Comparison of ENCODE assay signal across 11 cellular contexts in the genomic region with DNA sequence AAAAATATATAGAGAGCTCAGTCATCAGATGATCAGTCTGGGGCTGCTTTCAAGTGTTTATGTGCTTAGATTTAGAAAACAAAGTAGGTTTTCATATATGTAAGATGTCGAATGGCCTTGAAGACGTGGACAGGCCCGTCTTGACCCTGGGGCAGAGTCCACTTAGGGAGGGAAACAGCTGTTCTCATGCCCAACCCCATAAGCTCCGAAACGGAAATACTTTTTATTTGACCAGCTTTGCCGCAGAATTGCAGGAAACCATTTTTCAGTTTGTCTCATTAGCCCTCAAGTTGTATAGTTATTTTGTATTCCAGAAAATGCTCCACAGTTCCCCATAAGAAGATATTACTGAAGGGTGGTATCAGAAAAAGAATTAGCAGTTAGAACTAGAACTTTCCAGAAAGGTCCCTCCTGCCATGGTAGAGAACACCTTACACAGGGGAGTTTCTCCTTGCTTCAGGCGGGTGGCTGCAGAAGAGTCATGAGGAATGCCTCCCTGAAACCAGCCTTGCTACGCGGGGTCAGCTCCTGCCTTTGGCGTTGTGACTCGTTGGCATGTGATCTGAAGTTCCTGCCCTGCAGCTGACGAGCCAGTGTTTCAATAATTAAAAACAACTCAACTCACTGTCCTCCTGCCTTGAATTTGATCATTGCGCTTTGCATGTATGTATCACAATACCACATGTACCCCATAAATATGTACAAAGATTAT.
A peak's percentile ranks its signal among the peaks of the same experiment; 100 is the strongest.
DNase-seq lines count a peak whose midpoint lies in the region; ATAC-seq and TF ChIP-seq lines count a peak whose summit lies in the region.
"Had no signal": no experiment of that assay in that cellular context is flagged by ENCODE, and none has a peak within 500 bp of the region (broad histone marks: within the 10 kb centered on the region; RNA-seq: fewer than 3 reads in every experiment).

No MANE protein-coding gene starts in this region.

- no peak overlapping the region for H3K4me3 ChIP-seq in skeletal muscle tissue (ENCODE audit: low read length in 3 of 3)
- H3K4me3 ChIP-seq: A549 had no signal

- intact Hi-C loops in activated CD4-positive, alpha-beta T cell treated with anti-CD3 and anti-CD28 coated beads for 36 hours (cut with DNase I, micrococcal nuclease): no loop called here
- intact Hi-C loops in Right ventricle myocardium superior (cut with DNase I): no loop called here

- ATAC-seq in activated CD4-positive, alpha-beta T cell treated with anti-CD3 and anti-CD28 coated beads for 36 hours: no peak
- ATAC-seq in Right ventricle myocardium superior (ENCODE audit: poor library complexity) (peak; percentile 63), HG03139 (IDR thresholded peaks at IDR 0.05; ENCODE audit: unreplicated experiment) (no peak)
- ATAC-seq: A549 had no signal

- H3K27ac ChIP-seq in skeletal muscle tissue (ENCODE audit: low read depth, low read length): peak overlapping the region; percentile 5
- H3K27ac ChIP-seq: A549 had no signal

- peak overlapping the region; percentile 97 for H3K27ac Mint-ChIP-seq in activated CD4-positive, alpha-beta T cell treated with anti-CD3 and anti-CD28 coated beads for 36 hours

- peaks cover 24 to 43% (median 30%) of the 10 kb centered on the region in 3 donors for H3K4me1 ChIP-seq in skeletal muscle tissue (ENCODE audit: control insufficient read depth in 3 of 3, insufficient read depth in 3 of 3, low read length in 3 of 3)
- H3K4me1 ChIP-seq: A549 had no signal

- peak overlapping the region; percentile 63 for H3K4me3 Mint-ChIP-seq in activated CD4-positive, alpha-beta T cell treated with anti-CD3 and anti-CD28 coated beads for 36 hours

- no peaks in the 10 kb centered on the region for H3K36me3 ChIP-seq in skeletal muscle tissue (ENCODE audit: control insufficient read depth in 3 of 3, insufficient read depth in 3 of 3, low read length in 3 of 3)

- H3K27me3 Mint-ChIP-seq in activated CD4-positive, alpha-beta T cell treated with anti-CD3 and anti-CD28 coated beads for 36 hours: no peaks in the 10 kb centered on the region

- peaks cover 0 to 3% (median 0%) of the 10 kb centered on the region in 3 donors for H3K27me3 ChIP-seq in skeletal muscle tissue (ENCODE audit: control insufficient read depth in 3 of 3, insufficient read depth in 3 of 3, low read length in 3 of 3)

- no peaks in the 10 kb centered on the region for H3K9me3 Mint-ChIP-seq in activated CD4-positive, alpha-beta T cell treated with anti-CD3 and anti-CD28 coated beads for 36 hours (ENCODE audit: low read depth)

- peak; percentile 47 for DNase-seq in activated CD4-positive, alpha-beta T cell treated with anti-CD3 and anti-CD28 coated beads for 36 hours
- DNase-seq in activated CD4-positive, alpha-beta T cell treated with anti-CD3 and anti-CD28 coated beads, Interleukin-2, amount 50 U/mL, for 1 hour: no peak
- DNase-seq in SK-MEL-5 (ENCODE audit: low read depth, low spot score) (peak; percentile 54), Right ventricle myocardium superior (no peak), HEK293T (ENCODE audit: extremely low spot score) (no peak), GM03348 (ENCODE audit: low spot score) (no peak)
- DNase-seq: erythroblast, mesenchymal stem cell had no signal

- H3K36me3 Mint-ChIP-seq in activated CD4-positive, alpha-beta T cell treated with anti-CD3 and anti-CD28 coated beads for 36 hours (ENCODE audit: low read depth): peaks cover 72% of the 10 kb centered on the region

- CTCF ChIA-PET in activated CD4-positive, alpha-beta T cell treated with anti-CD3 and anti-CD28 coated beads for 36 hours (lab: Charles Lee): interaction anchor here (0.7 to 2.0 kb wide), 5 partner anchors 14 to 115 kb away, joined by 3 to 7 read pairs (median 3); no protein-coding TSS in a partner anchor
- CTCF ChIA-PET in HEK293T (lab: Yijun Ruan, JAX): no interaction called here

- POLR2A ChIA-PET in activated CD4-positive, alpha-beta T cell treated with anti-CD3 and anti-CD28 coated beads for 36 hours (lab: Charles Lee): interaction anchor here (0.6 to 1.2 kb wide), 5 partner anchors 8 to 793 kb away, joined by 3 to 6 read pairs (median 3); no protein-coding TSS in a partner anchor
- POLR2A ChIA-PET in HEK293T (lab: Yijun Ruan, JAX): no interaction called here

- peaks cover 99% of the 10 kb centered on the region for H3K4me1 Mint-ChIP-seq in activated CD4-positive, alpha-beta T cell treated with anti-CD3 and anti-CD28 coated beads for 36 hours

- no peaks in the 10 kb centered on the region for H3K9me3 ChIP-seq in skeletal muscle tissue (ENCODE audit: control insufficient read depth in 3 of 3, low read length in 3 of 3)
- H3K9me3 ChIP-seq: A549 had no signal

- no peak overlapping the region for H3K9ac ChIP-seq in skeletal muscle tissue (ENCODE audit: low read depth in 1 of 3, low read length in 3 of 3)

- in situ Hi-C loops in SK-MEL-5 (cut with HindIII; ENCODE audit: low pct_unique_long_range_greater_than_20kb, low sequenced_read_pairs): loop anchor here (10.0 kb wide), 1 partner anchor 96 kb away; no protein-coding TSS in a partner anchor

TF ChIP-seq in HEK293T, 16 proteins besides CTCF, POLR2A, EP300 and RAD21:
- TF ChIP-seq ZNF384 (IDR thresholded peaks at IDR 0.05): no peak
- no peak for TF ChIP-seq FOXM1 (IDR thresholded peaks at IDR 0.05; ENCODE audit: borderline replicate concordance)
- no peak for TF ChIP-seq SP1 (IDR thresholded peaks at IDR 0.05)
- TF ChIP-seq, protein P1, sequence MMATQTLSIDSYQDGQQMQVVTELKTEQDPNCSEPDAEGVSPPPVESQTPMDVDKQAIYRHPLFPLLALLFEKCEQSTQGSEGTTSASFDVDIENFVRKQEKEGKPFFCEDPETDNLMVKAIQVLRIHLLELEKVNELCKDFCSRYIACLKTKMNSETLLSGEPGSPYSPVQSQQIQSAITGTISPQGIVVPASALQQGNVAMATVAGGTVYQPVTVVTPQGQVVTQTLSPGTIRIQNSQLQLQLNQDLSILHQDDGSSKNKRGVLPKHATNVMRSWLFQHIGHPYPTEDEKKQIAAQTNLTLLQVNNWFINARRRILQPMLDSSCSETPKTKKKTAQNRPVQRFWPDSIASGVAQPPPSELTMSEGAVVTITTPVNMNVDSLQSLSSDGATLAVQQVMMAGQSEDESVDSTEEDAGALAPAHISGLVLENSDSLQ (IDR thresholded peaks at IDR 0.05): no peak
- no peak for TF ChIP-seq NFRKB (IDR thresholded peaks at IDR 0.05)
- TF ChIP-seq ELF4 (IDR thresholded peaks at IDR 0.05): no peak
- no peak for TF ChIP-seq ARNT (IDR thresholded peaks at IDR 0.05)
- TF ChIP-seq TARDBP (IDR thresholded peaks at IDR 0.05): no peak
- no peak for TF ChIP-seq LEF1 (IDR thresholded peaks at IDR 0.05; ENCODE audit: borderline replicate concordance)
- no peak for TF ChIP-seq HDGF (IDR thresholded peaks at IDR 0.05; ENCODE audit: borderline replicate concordance)
- no peak for TF ChIP-seq SUZ12 (IDR thresholded peaks at IDR 0.05)
- no peak for TF ChIP-seq CTBP1 (IDR thresholded peaks at IDR 0.05; ENCODE audit: borderline replicate concordance)
- TF ChIP-seq FOXA1 (IDR thresholded peaks at IDR 0.05): no peak
- no peak for TF ChIP-seq FOXK2 (IDR thresholded peaks at IDR 0.05)
- TF ChIP-seq L3MBTL2 (conservative IDR thresholded peaks at IDR 0.05): no peak
- TF ChIP-seq BHLHE40 (IDR thresholded peaks at IDR 0.05; ENCODE audit: borderline replicate concordance): no peak

Comparison
In these comparisons a context has a peak if more than half of its experiments do, and no peak if none do; other contexts are left out.
1. DNase-seq: peak in activated CD4-positive, alpha-beta T cell treated with anti-CD3 and anti-CD28 coated beads for 36 hours (single experiment) and SK-MEL-5 (single experiment); none in activated CD4-positive, alpha-beta T cell treated with anti-CD3 and anti-CD28 coated beads, Interleukin-2, amount 50 U/mL, for 1 hour (single experiment), Right ventricle myocardium superior (single experiment), HEK293T (single experiment) and GM03348 (single experiment).